Comparison of ENCODE assay signal across 8 cellular contexts in genomic region chr19:45766919-45767346, GRCh38. TPM values are rescaled to one million over a fixed set of nuclear protein-coding genes. Genes with fewer than 3 reads are reported as not detected.
DNase-seq lines count a peak whose midpoint lies in the region; ATAC-seq and TF ChIP-seq lines count a peak whose summit lies in the region.

No MANE protein-coding gene starts in this region.

- H4K20me1 ChIP-seq in hepatocyte (ENCODE audit: insufficient read depth, poor library complexity, severe bottlenecking), result no peaks in the 10 kb centered on the region

- 37% methylated on average over 20 of the region's 22 CpGs for WGBS in hepatocyte (ENCODE audit: low lambda C conversion rate, missing lambda C conversion rate)

- H3K36me3 ChIP-seq in ascending aorta, result peaks cover 0 to 7% of the 10 kb centered on the region in 2 donors
- no peaks in the 10 kb centered on the region for H3K36me3 ChIP-seq in hepatocyte (replicated peaks; ENCODE audit: insufficient read depth, low read depth)

- TF ChIP-seq CTCF in ascending aorta (IDR thresholded peaks at IDR 0.05), result no peak
- no peak for TF ChIP-seq CTCF in hepatocyte (IDR thresholded peaks at IDR 0.05; ENCODE audit: poor library complexity)

- intact Hi-C loops in ascending aorta (cut with DNase I), result loop anchor here (1.0 to 5.0 kb wide), 2 partner anchors 37 to 185 kb away; partner anchors contain the start of genes FBXO46 and OPA3

- no peaks in the 10 kb centered on the region for H3K9me2 ChIP-seq in hepatocyte (replicated peaks; ENCODE audit: insufficient read depth)

- H3K9me3 ChIP-seq in ascending aorta (no peaks in the 10 kb centered on the region), hepatocyte (ENCODE audit: low read depth) (no peaks in the 10 kb centered on the region)

- H3K27ac ChIP-seq in ascending aorta (peak overlapping the region; percentile 96), hepatocyte (peak overlapping the region; percentile 97)

- ATAC-seq in HG03460 (IDR thresholded peaks at IDR 0.05; ENCODE audit: unreplicated experiment), result no peak
- ATAC-seq in HG03280 (IDR thresholded peaks at IDR 0.05; ENCODE audit: unreplicated experiment), result no peak

- H3K4me1 ChIP-seq in ascending aorta (peaks cover 27 to 46% of the 10 kb centered on the region in 2 donors), hepatocyte (ENCODE audit: insufficient read depth) (peaks cover 37% of the 10 kb centered on the region)

- H3K4me2 ChIP-seq in hepatocyte, result peak overlapping the region; percentile 96

- peaks cover 34% of the 10 kb centered on the region for H3K79me2 ChIP-seq in hepatocyte

- H3K27me3 ChIP-seq in ascending aorta (no peaks in the 10 kb centered on the region), hepatocyte (no peaks in the 10 kb centered on the region)

- DNase-seq in GM03348 (ENCODE audit: low spot score) (peak; percentile 71), ascending aorta (ENCODE audit: low spot score in 2 of 2) (no peak), hepatocyte (ENCODE audit: low spot score) (no peak), skeletal muscle cell (ENCODE audit: low read depth) (no peak), NCI-H1048 (lab: John Stamatoyannopoulos, UW) (no peak), NCI-H446 treated with DMSO at 0.1 percent for 48 hours (lab: John Stamatoyannopoulos, UW) (no peak)

- peak overlapping the region; percentile 23 for H2AFZ ChIP-seq in hepatocyte

- H3K4me3 ChIP-seq in ascending aorta (peak overlapping the region; percentile 84 to 88), hepatocyte (peak overlapping the region; percentile 65), skeletal muscle cell (ENCODE audit: low read depth, low read length) (peak overlapping the region; percentile 78)

RNA-seq across cellular contexts. Expression of gene SIX5, which starts 2.1 kb away (rescaled TPM):
- 39.2 TPM for total RNA-seq in ascending aorta
- total RNA-seq in hepatocyte, result 12.1 and 17.0 TPM in 2 replicates
- polyA plus RNA-seq in hepatocyte, result 12.6 and 15.6 TPM in 2 replicates

RNA-seq across cellular contexts. Expression of gene DMPK, which starts 15.4 kb away (rescaled TPM):
- total RNA-seq in ascending aorta (76.8 TPM), hepatocyte (25.2 and 71.4 TPM in 2 replicates)
- 46.0 and 60.7 TPM in 2 replicates for polyA plus RNA-seq in hepatocyte

RNA-seq across cellular contexts. Expression of gene DMWD, which starts 25.7 kb away (rescaled TPM):
- total RNA-seq in ascending aorta (110 TPM), hepatocyte (18.3 and 23.7 TPM in 2 replicates)
- polyA plus RNA-seq in hepatocyte, result 70.1 and 95.8 TPM in 2 replicates

RNA-seq across cellular contexts. Expression of gene MEIOSIN, which starts 33.7 kb away (rescaled TPM):
- total RNA-seq in ascending aorta, result not detected
- total RNA-seq in hepatocyte, result not detected in 2 replicates
- not detected in 2 replicates for polyA plus RNA-seq in hepatocyte

RNA-seq across cellular contexts. Expression of gene FBXO46, which starts 36.2 kb away (rescaled TPM):
- total RNA-seq in ascending aorta (27.5 TPM), hepatocyte (4.6 and 7.5 TPM in 2 replicates)
- 13.3 and 14.8 TPM in 2 replicates for polyA plus RNA-seq in hepatocyte
